In the genomic region with DNA sequence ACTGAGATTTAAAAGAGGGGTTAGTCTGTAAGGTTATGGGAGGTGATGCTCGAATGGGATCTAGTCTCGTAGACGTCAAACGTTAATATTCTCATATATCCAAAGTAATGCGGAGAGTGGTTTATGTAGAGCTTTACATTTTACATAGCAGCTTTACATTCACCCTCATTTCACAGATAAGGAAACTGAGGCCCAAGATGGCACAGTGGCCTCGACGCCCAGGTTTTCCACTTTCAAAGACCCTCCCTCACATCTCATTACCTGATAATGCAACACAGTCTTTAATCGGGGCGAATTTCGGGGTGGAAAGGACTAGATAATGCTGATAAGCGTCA, we compare ENCODE assay signal across 8 cellular contexts. TPM values are rescaled to one million over a fixed set of nuclear protein-coding genes. Genes with fewer than 3 reads are reported as not detected.
DNase-seq lines count a peak whose midpoint lies in the region; ATAC-seq and TF ChIP-seq lines count a peak whose summit lies in the region.

No MANE protein-coding gene starts in this region.

- DNase-seq in CD4-positive, alpha-beta T cell: no peak
- DNase-seq in endodermal cell: no peak
- no peak for DNase-seq in NCI-H526 treated with DMSO at 0.1 percent for 48 hours (lab: John Stamatoyannopoulos, UW)
- no peak for DNase-seq in SW480 (ENCODE audit: low spot score)

- no peaks in the 10 kb centered on the region for H3K27me3 Mint-ChIP-seq in CD4-positive, alpha-beta T cell
- no peaks in the 10 kb centered on the region for H3K27me3 Mint-ChIP-seq in endodermal cell (ENCODE audit: insufficient read depth)

- no peak for ATAC-seq in CD4-positive, alpha-beta T cell (ENCODE audit: poor library complexity)
- ATAC-seq in HG03039 (IDR thresholded peaks at IDR 0.05; ENCODE audit: unreplicated experiment) (no peak), GM18907 (IDR thresholded peaks at IDR 0.05; ENCODE audit: unreplicated experiment) (no peak)

- peak overlapping the region; percentile 91 for H3K27ac ChIP-seq in CD4-positive, alpha-beta T cell (ENCODE audit: low read depth, low read length)
- H3K27ac ChIP-seq in OCI-LY1 (ENCODE audit: low read depth, low read length, poor library complexity, severe bottlenecking): peak overlapping the region; percentile 61
- peak overlapping the region; percentile 52 for H3K27ac ChIP-seq in endodermal cell (ENCODE audit: low read depth, low read length)

- no peaks in the 10 kb centered on the region for H3F3A ChIP-seq in OCI-LY1 (ENCODE audit: insufficient read depth, low read length)

- WGBS in endodermal cell (ENCODE audit: insufficient coverage in 1 of 2, insufficient read length in 1 of 2), 2 experiments: 0% methylated on average over 8 of the region's 11 CpGs; no CpG with 5 or more reads in 1 of the 2 experiments

- peaks cover 47% of the 10 kb centered on the region for H3K79me2 ChIP-seq in OCI-LY1 (ENCODE audit: insufficient read depth, low read length)

- H2AFZ ChIP-seq in OCI-LY1 (ENCODE audit: low read length) (no peak overlapping the region), neuron (ENCODE audit: low read depth, low read length) (peak overlapping the region; percentile 46)

- H3K9me2 ChIP-seq in OCI-LY1 (ENCODE audit: low read depth, low read length): no peaks in the 10 kb centered on the region

- H3K9me3 ChIP-seq in CD4-positive, alpha-beta T cell (ENCODE audit: control insufficient read depth, low read length): no peaks in the 10 kb centered on the region
- H3K9me3 ChIP-seq in OCI-LY1 (ENCODE audit: low read length): no peaks in the 10 kb centered on the region
- H3K9me3 ChIP-seq in endodermal cell (ENCODE audit: control insufficient read depth, low read length): no peaks in the 10 kb centered on the region
- no peaks in the 10 kb centered on the region for H3K9me3 ChIP-seq in neuron (ENCODE audit: low read length)

- TF ChIP-seq CTCF in CD4-positive, alpha-beta T cell (IDR thresholded peaks at IDR 0.05): no peak
- no peak for TF ChIP-seq CTCF in OCI-LY1 (IDR thresholded peaks at IDR 0.05; ENCODE audit: low read length)
- TF ChIP-seq CTCF in endodermal cell (conservative IDR thresholded peaks at IDR 0.05): no peak

- intact Hi-C loops in CD4-positive, alpha-beta T cell (cut with DNase I, micrococcal nuclease): loop anchor here (1.0 to 10.0 kb wide), 8 partner anchors 8 to 1270 kb away; a partner anchor contains a TSS

- H3K4me1 Mint-ChIP-seq in CD4-positive, alpha-beta T cell (ENCODE audit: low read depth): peaks cover 56% of the 10 kb centered on the region
- H3K4me1 Mint-ChIP-seq in endodermal cell: peaks cover 22% of the 10 kb centered on the region

- H3K4me1 ChIP-seq in OCI-LY1 (ENCODE audit: insufficient read depth, low read length, severe bottlenecking): peaks cover 20% of the 10 kb centered on the region
- no peaks in the 10 kb centered on the region for H3K4me1 ChIP-seq in endodermal cell (ENCODE audit: control insufficient read depth, insufficient read depth, low read length)
- peaks cover 20% of the 10 kb centered on the region for H3K4me1 ChIP-seq in neuron (ENCODE audit: insufficient read depth, low read length)

- H3K36me3 ChIP-seq in OCI-LY1 (ENCODE audit: insufficient read depth, low read length) (no peaks in the 10 kb centered on the region; the same call in 1 of the 2 replicates), endodermal cell (ENCODE audit: control insufficient read depth, insufficient read depth, low read length) (peaks cover 21% of the 10 kb centered on the region), neuron (ENCODE audit: insufficient read depth, low read length) (peaks cover 14% of the 10 kb centered on the region)

- H3K27ac Mint-ChIP-seq in CD4-positive, alpha-beta T cell: peak overlapping the region; percentile 95
- peak overlapping the region; percentile 98 for H3K27ac Mint-ChIP-seq in endodermal cell

- no peaks in the 10 kb centered on the region for H3K9me3 Mint-ChIP-seq in CD4-positive, alpha-beta T cell
- no peaks in the 10 kb centered on the region for H3K9me3 Mint-ChIP-seq in endodermal cell

- H3K27me3 ChIP-seq in CD4-positive, alpha-beta T cell (ENCODE audit: control insufficient read depth, insufficient read depth, low read length): no peaks in the 10 kb centered on the region
- no peaks in the 10 kb centered on the region for H3K27me3 ChIP-seq in OCI-LY1 (ENCODE audit: insufficient read depth, low read length)
- no peaks in the 10 kb centered on the region for H3K27me3 ChIP-seq in endodermal cell (ENCODE audit: control insufficient read depth, insufficient read depth, low read length, poor library complexity, severe bottlenecking)
- H3K27me3 ChIP-seq in neuron (ENCODE audit: insufficient read depth, low read length): no peaks in the 10 kb centered on the region

- H3K9ac ChIP-seq in OCI-LY1 (ENCODE audit: low read length) (peak overlapping the region; percentile 92), endodermal cell (ENCODE audit: extremely low read depth, low read length, poor library complexity, severe bottlenecking) (peak overlapping the region; percentile 90)

- POLR2A ChIA-PET in CD4-positive, alpha-beta T cell (lab: Charles Lee): interaction anchor here (0.7 to 6.9 kb wide), 16 partner anchors 9 to 173 kb away, joined by 3 to 213 read pairs (median 8); a partner anchor contains a TSS

- peak overlapping the region; percentile 81 for H3K4me3 ChIP-seq in OCI-LY1 (ENCODE audit: low read depth, low read length, poor library complexity, severe bottlenecking)
- peak overlapping the region; percentile 92 for H3K4me3 ChIP-seq in endodermal cell (ENCODE audit: low read length)
- peak overlapping the region; percentile 74 for H3K4me3 ChIP-seq in neuron (ENCODE audit: low read length)

- H3K4me2 ChIP-seq in OCI-LY1 (ENCODE audit: low read length): peak overlapping the region; percentile 71

- peaks cover 39% of the 10 kb centered on the region for H3K36me3 Mint-ChIP-seq in CD4-positive, alpha-beta T cell (ENCODE audit: low read depth)
- H3K36me3 Mint-ChIP-seq in endodermal cell (ENCODE audit: low read depth): peaks cover 14% of the 10 kb centered on the region

- H4K20me1 ChIP-seq in OCI-LY1 (ENCODE audit: insufficient read depth, low read length): no peaks in the 10 kb centered on the region

- CTCF ChIA-PET in CD4-positive, alpha-beta T cell (lab: Charles Lee): interaction anchor here (0.6 to 2.5 kb wide), 2 partner anchors 10 to 36 kb away, joined by 6 to 20 read pairs; a partner anchor contains a TSS

- peak overlapping the region; percentile 94 for H3K4me3 Mint-ChIP-seq in CD4-positive, alpha-beta T cell
- peak overlapping the region; percentile 96 for H3K4me3 Mint-ChIP-seq in endodermal cell

RNA-seq across cellular contexts. Expression of a gene that starts 0.5 kb away (rescaled TPM):
- 10 to 100 TPM; 27.5 to 29.6 TPM for total RNA-seq in CD4-positive, alpha-beta T cell
- total RNA-seq in endodermal cell: 10 to 100 TPM; 53.4 to 58.1 TPM
- polyA plus RNA-seq in endodermal cell (2013, experiment 1 of 2): 58.7 TPM
- polyA plus RNA-seq in endodermal cell (2013, experiment 2 of 2): 58.3 TPM

RNA-seq across cellular contexts. Expression of a gene that starts 35.0 kb away (rescaled TPM):
- total RNA-seq in CD4-positive, alpha-beta T cell: 100 to 1,000 TPM; 201 to 212 TPM
- total RNA-seq in endodermal cell: 1,000 to 10,000 TPM; 1,047 to 1,509 TPM
- 642 TPM for polyA plus RNA-seq in endodermal cell (2013, experiment 1 of 2)
- 723 TPM for polyA plus RNA-seq in endodermal cell (2013, experiment 2 of 2)

Comparison
In these comparisons a context has a peak if more than half of its experiments do, and no peak if none do; other contexts are left out.
1. RNA of a gene that starts 35.0 kb away (total RNA-seq): 1,047 to 1,509 TPM in endodermal cell; 201 to 212 TPM in CD4-positive, alpha-beta T cell; every median in the first group is over 4 times any median in the second.
2. Peak in every context shown above with its lines, with median percentiles within 50 percentile points of each other: H3K27ac ChIP-seq and H3K4me3 ChIP-seq.